ENCODE assay signal across 34 cellular contexts in the genomic region with DNA sequence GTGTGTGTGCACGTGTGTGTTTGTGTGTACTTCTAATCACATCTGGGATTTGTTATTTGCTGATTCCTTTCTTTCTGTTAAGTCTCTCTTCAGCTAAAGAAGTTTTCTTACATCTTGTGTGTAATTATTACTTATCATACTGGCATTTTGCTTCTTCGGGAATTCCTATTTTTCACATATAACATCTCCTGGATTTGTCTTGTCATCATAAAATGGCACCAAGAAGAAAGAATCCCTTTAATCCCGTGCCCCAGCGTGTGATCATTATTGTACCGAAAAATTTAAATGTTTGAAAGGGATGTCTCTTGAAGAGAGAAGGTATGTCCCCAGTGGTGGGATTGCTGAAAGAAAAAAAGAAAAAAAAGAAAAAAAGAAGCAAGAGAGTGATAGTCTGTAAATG.
"Had no signal": no experiment of that assay in that cellular context is flagged by ENCODE, and none has a peak within 500 bp of the region (broad histone marks: within the 10 kb centered on the region; RNA-seq: fewer than 3 reads in every experiment).

No MANE protein-coding gene starts in this region.

- ATAC-seq: activated CD4-positive, CD25-positive, alpha-beta regulatory T cell treated with anti-CD3 and anti-CD28 coated beads, Interleukin-2, amount 50 U/mL, for 24 hours; activated CD8-positive, alpha-beta memory T cell treated with anti-CD3 and anti-CD28 coated beads, Interleukin-2, amount 10 ng/mL, durations not matched to agents 7 days and 5 days; activated CD8-positive, alpha-beta T cell treated with anti-CD3 and anti-CD28 coated beads, Interleukin-2, amount 10 ng/mL, durations not matched to agents 7 days and 5 days; activated naive CD4-positive, alpha-beta T cell treated with anti-CD3 and anti-CD28 coated beads, Interleukin-2, amount 50 U/mL, for 72 hours; foreskin keratinocyte; T-helper 17 cell had no signal

- H3K9me3 Mint-ChIP-seq: activated B cell treated with CpG ODN at 0.5 μM for 24 hours; activated naive CD4-positive, alpha-beta T cell treated with anti-CD3 and anti-CD28 coated beads, Interleukin-2, amount 50 U/mL, for 72 hours; activated naive CD8-positive, alpha-beta T cell treated with anti-CD3 and anti-CD28 coated beads, Interleukin-2, amount 10 ng/mL, durations not matched to agents 7 days and 5 days; dendritic cell treated with granulocyte-macrophage colony-stimulating factor and Interleukin-4, amounts not matched to agents 40 ng/mL and 50 ng/mL, for 4 days had no signal

- H3K27ac Mint-ChIP-seq: activated B cell treated with CpG ODN at 0.5 μM for 24 hours; activated CD4-positive, alpha-beta memory T cell treated with anti-CD3 and anti-CD28 coated beads for 36 hours; activated CD8-positive, alpha-beta memory T cell treated with anti-CD3 and anti-CD28 coated beads, Interleukin-2, amount 10 ng/mL, durations not matched to agents 7 days and 5 days; activated CD8-positive, alpha-beta T cell treated with anti-CD3 and anti-CD28 coated beads, Interleukin-2, amount 10 ng/mL, durations not matched to agents 7 days and 5 days; activated naive CD4-positive, alpha-beta T cell treated with anti-CD3 and anti-CD28 coated beads for 36 hours; activated naive CD4-positive, alpha-beta T cell treated with anti-CD3 and anti-CD28 coated beads, Interleukin-2, amount 50 U/mL, for 72 hours; activated naive CD8-positive, alpha-beta T cell treated with anti-CD3 and anti-CD28 coated beads, Interleukin-2, amount 10 ng/mL, durations not matched to agents 7 days and 5 days; activated T-helper 1 cell treated with anti-CD3 and anti-CD28 coated beads, Interleukin-12 subunit alpha, Interleukin-12 subunit beta, Interleukin-2, Interleukin-4 antibody, amounts not matched to agents 30 ng/mL and 10 ng/mL and 1 ng/mL, durations not matched to agents 14 hours and 24 hours and 36 hours; activated T-helper 2 cell treated with anti-CD3 and anti-CD28 coated beads, Interferon-gamma antibody, Interleukin-2, Interleukin-4, amounts not matched to agents 10 μg/mL and 5 μg/mL and 100 μg/mL, durations not matched to agents 14 hours and 24 hours and 36 hours; brain; dendritic cell treated with granulocyte-macrophage colony-stimulating factor and Interleukin-4, amounts not matched to agents 40 ng/mL and 50 ng/mL, for 4 days; T-helper 17 cell; T-helper 2 cell treated with Interferon-gamma antibody and Interleukin-4, amounts not matched to agents 5 μg/mL and 100 μg/mL, for 36 hours had no signal

- H3K4me1 Mint-ChIP-seq: activated B cell treated with CpG ODN at 0.5 μM for 24 hours; activated CD8-positive, alpha-beta memory T cell treated with anti-CD3 and anti-CD28 coated beads, Interleukin-2, amount 10 ng/mL, durations not matched to agents 7 days and 5 days; activated naive CD8-positive, alpha-beta T cell treated with anti-CD3 and anti-CD28 coated beads, Interleukin-2, amount 10 ng/mL, durations not matched to agents 7 days and 5 days; T-helper 17 cell had no signal

- H3K36me3 Mint-ChIP-seq: activated CD4-positive, alpha-beta memory T cell treated with anti-CD3 and anti-CD28 coated beads for 36 hours; activated naive CD4-positive, alpha-beta T cell treated with anti-CD3 and anti-CD28 coated beads, Interleukin-2, amount 50 U/mL, for 72 hours; activated naive CD8-positive, alpha-beta T cell treated with anti-CD3 and anti-CD28 coated beads, Interleukin-2, amount 10 ng/mL, durations not matched to agents 7 days and 5 days had no signal

- H3K36me3 ChIP-seq: breast epithelium, cardiac muscle cell, esophagus muscularis mucosa, WERI-Rb-1 had no signal

- H3K4me3 Mint-ChIP-seq: activated B cell treated with CpG ODN at 0.5 μM for 24 hours; activated CD4-positive, alpha-beta memory T cell treated with anti-CD3 and anti-CD28 coated beads for 36 hours; activated CD8-positive, alpha-beta memory T cell treated with anti-CD3 and anti-CD28 coated beads, Interleukin-2, amount 10 ng/mL, durations not matched to agents 7 days and 5 days; activated CD8-positive, alpha-beta T cell treated with anti-CD3 and anti-CD28 coated beads, Interleukin-2, amount 10 ng/mL, durations not matched to agents 7 days and 5 days; activated naive CD4-positive, alpha-beta T cell treated with anti-CD3 and anti-CD28 coated beads for 36 hours; activated naive CD8-positive, alpha-beta T cell treated with anti-CD3 and anti-CD28 coated beads, Interleukin-2, amount 10 ng/mL, durations not matched to agents 7 days and 5 days; activated T-helper 1 cell treated with anti-CD3 and anti-CD28 coated beads, Interleukin-12 subunit alpha, Interleukin-12 subunit beta, Interleukin-2, Interleukin-4 antibody, amounts not matched to agents 30 ng/mL and 10 ng/mL and 1 ng/mL, durations not matched to agents 14 hours and 24 hours and 36 hours; brain; dendritic cell treated with granulocyte-macrophage colony-stimulating factor and Interleukin-4, amounts not matched to agents 40 ng/mL and 50 ng/mL, for 4 days; T-helper 17 cell; T-helper 2 cell treated with Interferon-gamma antibody and Interleukin-4, amounts not matched to agents 5 μg/mL and 100 μg/mL, for 36 hours had no signal

- H3K27ac ChIP-seq: ascending aorta, breast epithelium, cardiac muscle cell, coronary artery, dorsolateral prefrontal cortex, esophagus muscularis mucosa, foreskin keratinocyte, WERI-Rb-1 had no signal

- H3K9me3 ChIP-seq: esophagus muscularis mucosa had no signal

- H3K4me3 ChIP-seq: ascending aorta, breast epithelium, cardiac muscle cell, coronary artery, dorsolateral prefrontal cortex, esophagus muscularis mucosa had no signal

- H3K4me1 ChIP-seq: ascending aorta, breast epithelium, esophagus muscularis mucosa, foreskin keratinocyte had no signal

- H3K27me3 ChIP-seq: ascending aorta, breast epithelium, cardiac muscle cell, dorsolateral prefrontal cortex, esophagus muscularis mucosa, foreskin keratinocyte had no signal

- H3K27me3 Mint-ChIP-seq: activated B cell treated with CpG ODN at 0.5 μM for 24 hours; activated CD4-positive, alpha-beta memory T cell treated with anti-CD3 and anti-CD28 coated beads for 36 hours; activated CD8-positive, alpha-beta memory T cell treated with anti-CD3 and anti-CD28 coated beads, Interleukin-2, amount 10 ng/mL, durations not matched to agents 7 days and 5 days; activated naive CD8-positive, alpha-beta T cell treated with anti-CD3 and anti-CD28 coated beads, Interleukin-2, amount 10 ng/mL, durations not matched to agents 7 days and 5 days; brain; dendritic cell treated with granulocyte-macrophage colony-stimulating factor and Interleukin-4, amounts not matched to agents 40 ng/mL and 50 ng/mL, for 4 days; T-helper 17 cell had no signal

- DNase-seq: activated B cell treated with CpG ODN at 0.5 μM for 24 hours; activated CD4-positive, alpha-beta memory T cell treated with anti-CD3 and anti-CD28 coated beads for 36 hours; activated CD4-positive, alpha-beta T cell treated with anti-CD3 and anti-CD28 coated beads for 48 hours; activated CD8-positive, alpha-beta memory T cell treated with anti-CD3 and anti-CD28 coated beads, Interleukin-2, amount 10 ng/mL, durations not matched to agents 7 days and 5 days; activated CD8-positive, alpha-beta memory T cell treated with anti-CD3 and anti-CD28 coated beads, Interleukin-2, amount 50 U/mL, for 4 hours; activated CD8-positive, alpha-beta T cell treated with anti-CD3 and anti-CD28 coated beads, Interleukin-2, amount 10 ng/mL, durations not matched to agents 7 days and 5 days; activated effector memory CD4-positive, alpha-beta T cell treated with anti-CD3 and anti-CD28 coated beads, Interleukin-2, amount 50 U/mL, for 16 hours; activated naive CD4-positive, alpha-beta T cell treated with anti-CD3 and anti-CD28 coated beads for 36 hours; activated naive CD8-positive, alpha-beta T cell treated with anti-CD3 and anti-CD28 coated beads, Interleukin-2, amount 10 ng/mL, durations not matched to agents 7 days and 5 days; activated T-cell treated with anti-CD3 and anti-CD28 coated beads, Interleukin-2, amount 50 U/mL, for 1 hour; activated T-cell treated with anti-CD3 and anti-CD28 coated beads, Interleukin-2, amount 50 U/mL, for 48 hours; central memory CD4-positive, alpha-beta T cell; cerebellar nuclear complex; dorsolateral prefrontal cortex; effector memory CD4-positive, alpha-beta T cell; erythroblast; foreskin keratinocyte; head of caudate nucleus; T-helper 1 cell; T-helper 17 cell; T1000; WERI-Rb-1 had no signal
